Comparison of ENCODE assay signal across 24 cellular contexts in genomic region chr22:21092797-21093554, GRCh38. TPM values are rescaled to one million over a fixed set of nuclear protein-coding genes. Genes with fewer than 3 reads are reported as not detected.
DNase-seq lines count a peak whose midpoint lies in the region; ATAC-seq, FAIRE-seq and TF ChIP-seq lines count a peak whose summit lies in the region.
"Had no signal": no experiment of that assay in that cellular context is flagged by ENCODE, and none has a peak within 500 bp of the region (broad histone marks: within the 10 kb centered on the region; RNA-seq: fewer than 3 reads in every experiment).

No MANE protein-coding gene starts in this region.

- peaks cover 26% of the 10 kb centered on the region for H3K4me1 ChIP-seq in cardiac muscle cell (ENCODE audit: low read depth)
- H3K4me1 ChIP-seq in K562 (replicated peaks in 1 of 2; ENCODE audit: control insufficient read depth in 2 of 2, insufficient read depth in 2 of 2, low read length in 2 of 2) = peaks cover 3 to 15% of the 10 kb centered on the region in 2 experiments; a peak in 3 of 5 replicates
- H3K4me1 ChIP-seq in mesodermal cell (ENCODE audit: control insufficient read depth, insufficient read depth, low read length, poor library complexity, severe bottlenecking) = no peaks in the 10 kb centered on the region
- H3K4me1 ChIP-seq: A549, HAP-1 had no signal

- H3K27me3 ChIP-seq in cardiac muscle cell (no peaks in the 10 kb centered on the region), K562 (ENCODE audit: control insufficient read depth in 2 of 2, insufficient read depth in 2 of 2, low read length in 2 of 2) (peaks cover 2 to 9% of the 10 kb centered on the region in 2 experiments; a peak in 3 of 5 replicates)

- CTCF ChIA-PET in K562 (lab: Yijun Ruan, JAX; ENCODE audit: low intra/inter-chr PET ratio) = interaction anchor here (0.6 to 0.7 kb wide), 3 partner anchors 18 to 299 kb away, joined by 3 to 4 read pairs (median 3); partner anchors contain the start of gene THAP7

- no peak for DNase-seq in cardiac muscle cell (ENCODE audit: low read depth in 1 of 2, low spot score in 1 of 2)
- no peak for DNase-seq in cardiac septum (ENCODE audit: low spot score)
- peak in 1 of 4 experiments; percentile 50 for DNase-seq in K562 (ENCODE audit: extremely low read depth in 1 of 4, low spot score in 3 of 4)
- DNase-seq in UCSD-AML1 (lab: John Stamatoyannopoulos, UW; ENCODE audit: unreplicated experiment) = no peak
- no peak for DNase-seq in hypothalamus (lab: John Stamatoyannopoulos, UW)
- DNase-seq: AML-193; Calu3; CD4-positive, alpha-beta memory T cell; DND-41; EL; GM23248 had no signal

- no peaks in the 10 kb centered on the region for H3K36me3 ChIP-seq in cardiac muscle cell
- no peaks in the 10 kb centered on the region for H3K36me3 ChIP-seq in K562 (ENCODE audit: control insufficient read depth, insufficient read depth, low read length)
- no peaks in the 10 kb centered on the region for H3K36me3 ChIP-seq in mesodermal cell (ENCODE audit: control insufficient read depth, insufficient read depth, low read length)
- H3K36me3 ChIP-seq: HAP-1 had no signal

- H3K4me3 ChIP-seq in cardiac muscle cell (no peak overlapping the region), K562 (no peak overlapping the region), mesodermal cell (ENCODE audit: extremely low read depth, insufficient read depth, low read length, poor library complexity, severe bottlenecking) (no peak overlapping the region)
- H3K4me3 ChIP-seq: A549, GM12878, GM23248, HAP-1 had no signal

- no peak for ATAC-seq in K562
- ATAC-seq in HG02798 (IDR thresholded peaks at IDR 0.05; ENCODE audit: poor library complexity, unreplicated experiment) = no peak
- ATAC-seq: A549, GM12878 had no signal

- TF ChIP-seq RAD21 in K562 (CRISPR knock-in tag; conservative IDR thresholded peaks at IDR 0.05 in 1 of 2, IDR thresholded peaks at IDR 0.05 in 1 of 2) = no peak

- in situ Hi-C loops in K562 (cut with MboI) = loop anchor here (10.0 kb wide), 1 partner anchor 442 kb away; no protein-coding TSS in a partner anchor

- TF ChIP-seq CTCF in cardiac muscle cell (IDR thresholded peaks at IDR 0.05; ENCODE audit: low read depth, low read length) = no peak
- no peak for TF ChIP-seq CTCF in K562 (IDR thresholded peaks at IDR 0.05 in 2 of 3, conservative IDR thresholded peaks at IDR 0.05 in 1 of 3; ENCODE audit: insufficient read depth in 2 of 3, low read depth in 1 of 3, low read length in 3 of 3)

- intact Hi-C loops in cardiac septum (cut with DNase I) = no loop called here
- intact Hi-C loops in K562 (cut with micrococcal nuclease) = no loop called here

- TF ChIP-seq EP300 in K562 (IDR thresholded peaks at IDR 0.05; ENCODE audit: low read length) = no peak

- H4K20me1 ChIP-seq in K562 (replicated peaks; ENCODE audit: control insufficient read depth, insufficient read depth, low read length) = no peaks in the 10 kb centered on the region

- no peaks in the 10 kb centered on the region for H3K9me1 ChIP-seq in K562 (ENCODE audit: control insufficient read depth, insufficient read depth, low read length)

- no peak for TF ChIP-seq POLR2A in K562 (conservative IDR thresholded peaks at IDR 0.05)

- H3K27ac ChIP-seq in cardiac muscle cell (peak overlapping the region; percentile 80), K562 (ENCODE audit: extremely low read depth, low read depth, low read length) (no peak overlapping the region; the same call in 2 of the 3 replicates), mesodermal cell (ENCODE audit: low read depth, low read length, severe bottlenecking) (peak overlapping the region; percentile 62)
- H3K27ac ChIP-seq: 22Rv1, A549, GM23248, HL-60 had no signal

- H3K9me3 ChIP-seq in cardiac muscle cell (ENCODE audit: low read depth) (no peaks in the 10 kb centered on the region), K562 (replicated peaks; ENCODE audit: control insufficient read depth, insufficient read depth, low read depth, low read length) (0 out of 2 replicates have a peak, but pooled peaks cover 5% of the 10 kb centered on the region), mesodermal cell (ENCODE audit: control insufficient read depth, low read length) (no peaks in the 10 kb centered on the region)
- H3K9me3 ChIP-seq: A549, HAP-1 had no signal

- 35% methylated on average over 3 of the region's 3 CpGs for WGBS in K562 (ENCODE audit: insufficient coverage, low coverage, missing lambda C conversion rate)
- 90 to 95% methylated on average over 2 to 3 of the region's 3 CpGs for WGBS in mesodermal cell (ENCODE audit: insufficient coverage in 2 of 2), 2 experiments

- H2AFZ ChIP-seq in K562 (ENCODE audit: low read depth, low read length) = peak overlapping the region; percentile 42
- H2AFZ ChIP-seq: GM23248 had no signal

- POLR2A ChIA-PET in K562 (lab: Yijun Ruan, JAX) = interaction anchor here (0.6 to 1.8 kb wide), 7 partner anchors 9 to 103 kb away, joined by 3 to 10 read pairs (median 4); no protein-coding TSS in a partner anchor

- no peak overlapping the region for H3K9ac ChIP-seq in K562 (ENCODE audit: insufficient read depth in 1 of 2, low read depth in 2 of 2, low read length in 2 of 2)
- H3K9ac ChIP-seq: GM23248 had no signal

- FAIRE-seq in K562 (lab: Jason Lieb, UNC) = no peak
- FAIRE-seq: A549, GM12878, GM19239 had no signal

- no peaks in the 10 kb centered on the region for H3K79me2 ChIP-seq in K562 (ENCODE audit: control insufficient read depth, insufficient read depth, low read length)

- peak overlapping the region; percentile 13; the same call in 1 of the 2 replicates for H3K4me2 ChIP-seq in K562 (ENCODE audit: insufficient read depth, low read length)
- H3K4me2 ChIP-seq: A549 had no signal

- no TSS peak for BruUV-seq in K562 (replicated peaks; lab: Mats Ljungman, UMichigan)

TF ChIP-seq in K562, 482 proteins besides CTCF, POLR2A, EP300 and RAD21 (continues in another document):
- TF ChIP-seq BDP1 (IDR thresholded peaks at IDR 0.05; ENCODE audit: insufficient read depth, insufficient read length) (no peak), MYC (IDR thresholded peaks at IDR 0.05; ENCODE audit: low read depth, low read length) (no peak), MYC (CRISPR knock-in tag; IDR thresholded peaks at IDR 0.05; ENCODE audit: borderline replicate concordance, low read depth) (0 out of 2 replicates have a peak, but pooled peaks have one; percentile 36), TRIM28 (IDR thresholded peaks at IDR 0.05) (peak; percentile 76; the same call in 1 of the 2 replicates), CHD2 (IDR thresholded peaks at IDR 0.05; ENCODE audit: low read depth, low read length) (no peak), POLR2AphosphoS5 (IDR thresholded peaks at IDR 0.05; ENCODE audit: control insufficient read depth, insufficient read depth, low read depth, low read length) (no peak), CEBPG (CRISPR knock-in tag; IDR thresholded peaks at IDR 0.05) (no peak), CEBPG (tag; conservative IDR thresholded peaks at IDR 0.05 in 1 of 2, IDR thresholded peaks at IDR 0.05 in 1 of 2) (peak; percentile 40 to 61; a peak in 2 of 4 replicates), NFRKB (IDR thresholded peaks at IDR 0.05; ENCODE audit: low read depth) (0 out of 2 replicates have a peak, but pooled peaks have one; percentile 15), FUS (optimal IDR thresholded peaks at IDR 0.05; ENCODE audit: low read depth, low read length) (no peak)
- TF ChIP-seq, protein P1, sequence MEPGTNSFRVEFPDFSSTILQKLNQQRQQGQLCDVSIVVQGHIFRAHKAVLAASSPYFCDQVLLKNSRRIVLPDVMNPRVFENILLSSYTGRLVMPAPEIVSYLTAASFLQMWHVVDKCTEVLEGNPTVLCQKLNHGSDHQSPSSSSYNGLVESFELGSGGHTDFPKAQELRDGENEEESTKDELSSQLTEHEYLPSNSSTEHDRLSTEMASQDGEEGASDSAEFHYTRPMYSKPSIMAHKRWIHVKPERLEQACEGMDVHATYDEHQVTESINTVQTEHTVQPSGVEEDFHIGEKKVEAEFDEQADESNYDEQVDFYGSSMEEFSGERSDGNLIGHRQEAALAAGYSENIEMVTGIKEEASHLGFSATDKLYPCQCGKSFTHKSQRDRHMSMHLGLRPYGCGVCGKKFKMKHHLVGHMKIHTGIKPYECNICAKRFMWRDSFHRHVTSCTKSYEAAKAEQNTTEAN (CRISPR knock-in tag; IDR thresholded peaks at IDR 0.05) = no peak

RNA-seq across cellular contexts. Expression of gene LRRC74B, which starts 47.2 kb away (rescaled TPM):
- total RNA-seq in cardiac muscle cell (0.12 TPM in 1 of 2 replicates, not detected in the other), cardiac septum (not detected), K562 (2014; rRNA removed) (not detected in 2 replicates), K562 (2014; rRNA removed; fragmentation: Illumina TruSeq; extraction: Trizol) (not detected in 2 replicates), K562 (2015; rRNA removed; fragmentation: Illumina TruSeq; extraction: Trizol) (not detected in 2 replicates), K562 (2021) (not detected in 2 replicates)
- polyA plus RNA-seq in cardiac muscle cell (1.2 TPM in 1 of 2 replicates, not detected in the other), K562 (2011; rRNA removed) (not detected in 2 replicates), K562 (2014; fragmentation: Illumina TruSeq; extraction: Trizol) (not detected in 2 replicates), K562 (2014; fragmentation: Nextera tagmentation; extraction: Ambion mirVana) (not detected), K562 (2014; rRNA removed) (0.04 TPM in 1 of 2 replicates, not detected in the other)
- 0.16 and 0.28 TPM in 2 replicates for total RNA-seq in K562 (2011; cell fraction: chromatin; rRNA removed; ENCODE audit: low replicate concordance)
- 0.26 TPM in 1 of 2 replicates, not detected in the other for total RNA-seq in K562 (2011; cell fraction: nucleolus; rRNA removed)
- not detected in 2 replicates for total RNA-seq in K562 (2011; cell fraction: nucleoplasm; rRNA removed)
- polyA plus RNA-seq in K562 (2011; cell fraction: cytosol; rRNA removed) = 0.01 TPM in 2 replicates
- polyA plus RNA-seq in K562 (2011; cell fraction: nucleus; rRNA removed) = 0.03 and 0.11 TPM in 2 replicates
- polyA plus RNA-seq in K562 (2012) = 0.21 TPM in 1 of 2 replicates, not detected in the other
- not detected in 2 replicates for polyA minus RNA-seq in K562 (2011; rRNA and poly(A)+ RNA removed)
- not detected in 2 replicates for polyA minus RNA-seq in K562 (2011; cell fraction: cytosol; rRNA and poly(A)+ RNA removed)
- not detected in 2 replicates for polyA minus RNA-seq in K562 (2011; cell fraction: nucleus; rRNA and poly(A)+ RNA removed)
- polyA plus RNA-seq in mesodermal cell (2013, experiment 1 of 2) = 0.11 TPM
- polyA plus RNA-seq in mesodermal cell (2013, experiment 2 of 2) = not detected
- total RNA-seq: Calu3; CD4-positive, alpha-beta memory T cell; G401; GM12878; GM23248; H4; HT1080 had no signal
- polyA plus RNA-seq: BJ; CD14-positive monocyte; CD4-positive, alpha-beta memory T cell; GM12878; GM23248 had no signal
